Comparison of ENCODE assay signal across 23 cellular contexts in the genomic region with DNA sequence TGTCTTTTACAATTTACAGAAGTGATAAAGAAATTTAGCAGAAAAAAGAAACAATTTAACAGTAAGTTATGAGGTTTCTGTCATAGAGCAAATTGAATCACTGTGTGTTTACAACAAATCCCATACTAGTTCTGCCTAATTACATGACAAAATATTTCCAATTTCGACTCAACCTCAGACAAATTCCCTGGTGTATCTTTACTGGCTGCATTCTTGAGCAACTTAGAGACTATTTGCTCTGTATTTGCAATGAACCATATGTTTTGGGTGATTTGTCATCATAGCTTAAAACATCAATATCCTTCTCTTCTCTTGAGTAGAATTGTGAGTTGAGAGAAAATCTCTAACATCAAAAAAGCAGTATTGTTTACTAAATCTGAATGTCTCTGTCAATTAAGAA.
"Had no signal": no experiment of that assay in that cellular context is flagged by ENCODE, and none has a peak within 500 bp of the region (broad histone marks: within the 10 kb centered on the region; RNA-seq: fewer than 3 reads in every experiment).

No MANE protein-coding gene starts in this region.

- H3K27ac Mint-ChIP-seq: activated CD4-positive, alpha-beta memory T cell treated with anti-CD3 and anti-CD28 coated beads, Interleukin-2, amount 10 ng/mL, durations not matched to agents 7 days and 5 days; activated CD4-positive, alpha-beta T cell treated with anti-CD3 and anti-CD28 coated beads, Interleukin-2, amount 10 ng/mL, durations not matched to agents 24 days and 14 days; activated naive CD4-positive, alpha-beta T cell treated with anti-CD3 and anti-CD28 coated beads for 36 hours; activated naive CD8-positive, alpha-beta T cell treated with anti-CD3 and anti-CD28 coated beads, Interleukin-2, amount 10 ng/mL, durations not matched to agents 7 days and 5 days; activated T-cell treated with anti-CD3 and anti-CD28 coated beads, Interleukin-2, amount 50 U/mL, for 72 hours; dendritic cell treated with granulocyte-macrophage colony-stimulating factor and Interleukin-4, amounts not matched to agents 40 ng/mL and 50 ng/mL, for 4 days; naive thymus-derived CD4-positive, alpha-beta T cell; neural progenitor cell had no signal

- H3K27me3 Mint-ChIP-seq: dendritic cell treated with granulocyte-macrophage colony-stimulating factor and Interleukin-4, amounts not matched to agents 40 ng/mL and 50 ng/mL, for 4 days had no signal

- H3K9me3 Mint-ChIP-seq: activated CD4-positive, alpha-beta memory T cell treated with anti-CD3 and anti-CD28 coated beads, Interleukin-2, amount 10 ng/mL, durations not matched to agents 7 days and 5 days; activated CD4-positive, alpha-beta T cell treated with anti-CD3 and anti-CD28 coated beads, Interleukin-2, amount 10 ng/mL, durations not matched to agents 24 days and 14 days; activated naive CD8-positive, alpha-beta T cell treated with anti-CD3 and anti-CD28 coated beads, Interleukin-2, amount 10 ng/mL, durations not matched to agents 7 days and 5 days had no signal

- H3K36me3 Mint-ChIP-seq: activated naive CD8-positive, alpha-beta T cell treated with anti-CD3 and anti-CD28 coated beads, Interleukin-2, amount 10 ng/mL, durations not matched to agents 7 days and 5 days; naive thymus-derived CD4-positive, alpha-beta T cell; neural progenitor cell had no signal

- H3K4me1 ChIP-seq: body of pancreas, left lung, neural progenitor cell, thyroid gland, upper lobe of right lung had no signal

- H3K27me3 ChIP-seq: body of pancreas, left lung, neural progenitor cell, thyroid gland, upper lobe of right lung had no signal

- H3K4me1 Mint-ChIP-seq: activated CD4-positive, alpha-beta memory T cell treated with anti-CD3 and anti-CD28 coated beads, Interleukin-2, amount 10 ng/mL, durations not matched to agents 7 days and 5 days; activated CD4-positive, alpha-beta T cell treated with anti-CD3 and anti-CD28 coated beads, Interleukin-2, amount 10 ng/mL, durations not matched to agents 24 days and 14 days; activated naive CD8-positive, alpha-beta T cell treated with anti-CD3 and anti-CD28 coated beads, Interleukin-2, amount 10 ng/mL, durations not matched to agents 7 days and 5 days; naive thymus-derived CD4-positive, alpha-beta T cell; neural progenitor cell had no signal

- H3K4me3 Mint-ChIP-seq: activated CD4-positive, alpha-beta memory T cell treated with anti-CD3 and anti-CD28 coated beads, Interleukin-2, amount 10 ng/mL, durations not matched to agents 7 days and 5 days; activated CD4-positive, alpha-beta T cell treated with anti-CD3 and anti-CD28 coated beads, Interleukin-2, amount 10 ng/mL, durations not matched to agents 24 days and 14 days; activated naive CD4-positive, alpha-beta T cell treated with anti-CD3 and anti-CD28 coated beads for 36 hours; activated naive CD8-positive, alpha-beta T cell treated with anti-CD3 and anti-CD28 coated beads, Interleukin-2, amount 10 ng/mL, durations not matched to agents 7 days and 5 days; activated T-cell treated with anti-CD3 and anti-CD28 coated beads, Interleukin-2, amount 50 U/mL, for 72 hours; dendritic cell treated with granulocyte-macrophage colony-stimulating factor and Interleukin-4, amounts not matched to agents 40 ng/mL and 50 ng/mL, for 4 days; naive thymus-derived CD4-positive, alpha-beta T cell; neural progenitor cell had no signal

- DNase-seq: activated CD4-positive, alpha-beta memory T cell treated with anti-CD3 and anti-CD28 coated beads, Interleukin-2, amount 10 ng/mL, durations not matched to agents 7 days and 5 days; activated CD4-positive, alpha-beta T cell treated with anti-CD3 and anti-CD28 coated beads, Interleukin-2, amount 10 ng/mL, durations not matched to agents 24 days and 14 days; activated effector memory CD4-positive, alpha-beta T cell treated with Interleukin-2 at 50 U/mL for 16 hours; activated naive CD4-positive, alpha-beta T cell treated with anti-CD3 and anti-CD28 coated beads for 36 hours; activated naive CD8-positive, alpha-beta T cell treated with anti-CD3 and anti-CD28 coated beads, Interleukin-2, amount 10 ng/mL, durations not matched to agents 7 days and 5 days; activated T-cell treated with anti-CD3 and anti-CD28 coated beads, Interleukin-2, amount 50 U/mL, for 72 hours; body of pancreas; glutamatergic neuron; hippocampal formation; kidney glomerular epithelial cell; left lung; naive thymus-derived CD4-positive, alpha-beta T cell; posterior cingulate gyrus; stimulated activated CD4-positive, alpha-beta T cell treated with anti-CD3 and anti-CD28 coated beads, Interleukin-4, amount 100 ng/mL, for 24 hours; stimulated activated naive CD4-positive, alpha-beta T cell treated with Interleukin-2 at 50 U/mL for 16 hours; substantia nigra; thyroid gland; upper lobe of right lung had no signal

- ATAC-seq: activated CD4-positive, CD25-positive, alpha-beta regulatory T cell treated with anti-CD3 and anti-CD28 coated beads, Interleukin-2, amount 50 U/mL, for 24 hours; activated T-cell treated with anti-CD3 and anti-CD28 coated beads, Interleukin-2, amount 50 U/mL, for 72 hours; body of pancreas; left lung; naive thymus-derived CD4-positive, alpha-beta T cell; sciatic nerve; upper lobe of right lung had no signal

- H3K9me3 ChIP-seq: body of pancreas, left lung, thyroid gland, upper lobe of right lung had no signal

- H3K27ac ChIP-seq: body of pancreas, left lung, neural progenitor cell, thyroid gland, upper lobe of right lung had no signal

- H3K4me3 ChIP-seq: body of pancreas, left lung, lung, neural progenitor cell, thyroid gland, upper lobe of right lung had no signal

- H3K36me3 ChIP-seq: left lung, neural progenitor cell, thyroid gland, upper lobe of right lung had no signal
